Comparison of ENCODE assay signal across 8 cellular contexts in genomic region chr7:120056227-120056626, GRCh38.
"Had no signal": no experiment of that assay in that cellular context is flagged by ENCODE, and none has a peak within 500 bp of the region (broad histone marks: within the 10 kb centered on the region; RNA-seq: fewer than 3 reads in every experiment).

No MANE protein-coding gene starts in this region.

- ATAC-seq: GM23338, HepG2, K562 had no signal

- H2AFZ ChIP-seq: GM23338 had no signal

- DNase-seq: H7, HFFc6, KG1 had no signal

- H3K9me3 Mint-ChIP-seq: GM23338, HFFc6 had no signal

- H3K4me1 ChIP-seq: HAP-1 had no signal

- H3K4me1 Mint-ChIP-seq: GM23338 had no signal

- H3K4me2 ChIP-seq: GM23338 had no signal

- FAIRE-seq: H1, HepG2, K562 had no signal

- H3K9me3 ChIP-seq: HAP-1 had no signal

- H3K4me3 ChIP-seq: GM23338, HAP-1, K562 had no signal

- H3K27ac Mint-ChIP-seq: GM23338 had no signal

- H3K36me3 ChIP-seq: HAP-1 had no signal

- H3K4me3 Mint-ChIP-seq: GM23338, HFFc6 had no signal
